ENCODE assay signal across 8 cellular contexts in genomic region chr9:121075251-121076036, GRCh38. TPM values are rescaled to one million over a fixed set of nuclear protein-coding genes. Genes with fewer than 3 reads are reported as not detected.
DNase-seq lines count a peak whose midpoint lies in the region; ATAC-seq, FAIRE-seq and TF ChIP-seq lines count a peak whose summit lies in the region.

No MANE protein-coding gene starts in this region.

- no peaks in the 10 kb centered on the region for H3K9me3 ChIP-seq in CD4-positive, alpha-beta T cell (ENCODE audit: control insufficient read depth, low read length)
- no peaks in the 10 kb centered on the region for H3K9me3 ChIP-seq in esophagus (ENCODE audit: control insufficient read depth in 2 of 2, insufficient read depth in 1 of 2, low read depth in 1 of 2, low read length in 1 of 2)
- H3K9me3 ChIP-seq in pancreas, result no peaks in the 10 kb centered on the region

- H3K9me3 Mint-ChIP-seq in CD4-positive, alpha-beta T cell, result no peaks in the 10 kb centered on the region
- no peaks in the 10 kb centered on the region for H3K9me3 Mint-ChIP-seq in T-helper 1 cell treated with Interleukin-12 subunit alpha and Interleukin-12 subunit beta and Interleukin-4 antibody, amounts not matched to agents 30 μg/mL and 1 μg/mL, for 36 hours

- peak in 7 of 10 experiments; percentile 5 to 41 (median 9) for DNase-seq in CD4-positive, alpha-beta T cell
- no peak for DNase-seq in pancreas

- POLR2A ChIA-PET in CD4-positive, alpha-beta T cell (lab: Charles Lee), result interaction anchor here (0.9 to 1.3 kb wide), 4 partner anchors 16 to 282 kb away, joined by 3 to 7 read pairs (median 5); partner anchors contain the start of genes FBXW2 and PHF19

- WGBS in esophagus, 2 donors, result 5 to 6% methylated on average over 19 of the region's 19 CpGs
- 5 to 6% methylated on average over 19 of the region's 19 CpGs for WGBS in pancreas, 2 donors

- peak overlapping the region; percentile 81 for H3K27ac ChIP-seq in CD4-positive, alpha-beta T cell (ENCODE audit: low read depth, low read length)
- H3K27ac ChIP-seq in esophagus (ENCODE audit: low read depth in 2 of 2, low read length in 1 of 2) (peak overlapping the region; percentile 83 to 95), pancreas (peak overlapping the region; percentile 67 to 85 (median 82))

- H3K27me3 Mint-ChIP-seq in CD4-positive, alpha-beta T cell, result no peaks in the 10 kb centered on the region
- no peaks in the 10 kb centered on the region for H3K27me3 Mint-ChIP-seq in T-helper 1 cell treated with Interleukin-12 subunit alpha and Interleukin-12 subunit beta and Interleukin-4 antibody, amounts not matched to agents 30 μg/mL and 1 μg/mL, for 36 hours (ENCODE audit: low read depth)

- peak overlapping the region; percentile 98 for H3K27ac Mint-ChIP-seq in CD4-positive, alpha-beta T cell
- H3K27ac Mint-ChIP-seq in T-helper 1 cell treated with Interleukin-12 subunit alpha and Interleukin-12 subunit beta and Interleukin-4 antibody, amounts not matched to agents 30 μg/mL and 1 μg/mL, for 36 hours, result peak overlapping the region; percentile 86

- peaks cover 0 to 5% of the 10 kb centered on the region in 2 donors for H3K4me1 ChIP-seq in esophagus (ENCODE audit: control insufficient read depth in 2 of 2, insufficient read depth in 2 of 2, low read length in 1 of 2)
- H3K4me1 ChIP-seq in pancreas, result peaks cover 4 to 11% (median 4%) of the 10 kb centered on the region in 3 donors

- H3K27me3 ChIP-seq in CD4-positive, alpha-beta T cell (ENCODE audit: control insufficient read depth, insufficient read depth, low read length), result no peaks in the 10 kb centered on the region
- H3K27me3 ChIP-seq in esophagus (ENCODE audit: control insufficient read depth in 1 of 2, insufficient read depth in 2 of 2, low read length in 2 of 2) (no peaks in the 10 kb centered on the region), pancreas (no peaks in the 10 kb centered on the region)

- H3K4me3 ChIP-seq in esophagus (ENCODE audit: low read depth in 1 of 2, low read length in 2 of 2) (peak overlapping the region; percentile 76 to 94), pancreas (peak overlapping the region; percentile 50 to 85 (median 66))

- TF ChIP-seq CTCF in CD4-positive, alpha-beta T cell (IDR thresholded peaks at IDR 0.05), result peak; percentile 31
- TF ChIP-seq CTCF in pancreas (IDR thresholded peaks at IDR 0.05), result no peak

- H3K4me1 Mint-ChIP-seq in CD4-positive, alpha-beta T cell (ENCODE audit: low read depth), result peaks cover 54% of the 10 kb centered on the region
- peaks cover 46% of the 10 kb centered on the region for H3K4me1 Mint-ChIP-seq in T-helper 1 cell treated with Interleukin-12 subunit alpha and Interleukin-12 subunit beta and Interleukin-4 antibody, amounts not matched to agents 30 μg/mL and 1 μg/mL, for 36 hours (ENCODE audit: low read depth)

- H3K36me3 Mint-ChIP-seq in CD4-positive, alpha-beta T cell (ENCODE audit: low read depth), result peaks cover 22% of the 10 kb centered on the region
- H3K36me3 Mint-ChIP-seq in T-helper 1 cell treated with Interleukin-12 subunit alpha and Interleukin-12 subunit beta and Interleukin-4 antibody, amounts not matched to agents 30 μg/mL and 1 μg/mL, for 36 hours (ENCODE audit: low read depth), result peaks cover 6% of the 10 kb centered on the region

- peak overlapping the region; percentile 89 for H3K4me3 Mint-ChIP-seq in CD4-positive, alpha-beta T cell
- peak overlapping the region; percentile 100 for H3K4me3 Mint-ChIP-seq in T-helper 1 cell treated with Interleukin-12 subunit alpha and Interleukin-12 subunit beta and Interleukin-4 antibody, amounts not matched to agents 30 μg/mL and 1 μg/mL, for 36 hours

- peak; percentile 20 for ATAC-seq in CD4-positive, alpha-beta T cell (ENCODE audit: poor library complexity)
- ATAC-seq in GM18907 (IDR thresholded peaks at IDR 0.05; ENCODE audit: unreplicated experiment) (peak; percentile 11), HG03354 (IDR thresholded peaks at IDR 0.05; ENCODE audit: poor library complexity, severe bottlenecking, unreplicated experiment) (peak; percentile 7), pancreas (peak in 2 of 4 donors; percentile 1), esophagus mucosa (no peak), GM19467 (IDR thresholded peaks at IDR 0.05; ENCODE audit: unreplicated experiment) (no peak)

- CTCF ChIA-PET in CD4-positive, alpha-beta T cell (lab: Charles Lee), result interaction anchor here (0.9 kb wide), 1 partner anchor 320 kb away, joined by 3 read pairs; no protein-coding TSS in a partner anchor

- intact Hi-C loops in CD4-positive, alpha-beta T cell (cut with DNase I, micrococcal nuclease), result loop anchor here (1.0 to 5.0 kb wide), 5 partner anchors 42 to 319 kb away; no protein-coding TSS in a partner anchor
- intact Hi-C loops in pancreas (cut with DNase I), result no loop called here

- peaks cover 0 to 2% of the 10 kb centered on the region in 2 donors for H3K36me3 ChIP-seq in esophagus (ENCODE audit: control insufficient read depth in 2 of 2, insufficient read depth in 2 of 2, low read length in 1 of 2)
- H3K36me3 ChIP-seq in pancreas, result no peaks in the 10 kb centered on the region

- FAIRE-seq in pancreas (lab: Jason Lieb, UNC), result no peak

RNA-seq across cellular contexts. Expression of gene CNTRL, which starts 0.7 kb away (rescaled TPM):
- total RNA-seq in CD4-positive, alpha-beta T cell, result 10 to 100 TPM; 35.1 to 38.1 TPM
- polyA plus RNA-seq in esophagus (1 to 10 TPM; 4.0 to 5.5 TPM), pancreas (1 to 10 TPM; 5.0 to 7.7 TPM)
- total RNA-seq in pancreas (10 to 100 TPM in 1 of 6 donors, 1 to 10 TPM in 5; 5.5 to 12.1 (median 6.5) TPM), esophagus mucosa (7.2 TPM)

RNA-seq across cellular contexts. Expression of gene C5, which starts 25.4 kb away (rescaled TPM):
- total RNA-seq in CD4-positive, alpha-beta T cell, result 1 to 10 TPM in 1 of 2 experiments, under 1 TPM in 1; 0.89 to 1.3 TPM
- 1 to 10 TPM; 1.0 to 1.7 TPM for polyA plus RNA-seq in esophagus
- 10 to 100 TPM; 12.7 to 29.9 (median 16.3) TPM for total RNA-seq in pancreas
- polyA plus RNA-seq in pancreas, result 1 to 10 TPM; 5.2 to 6.5 TPM
- total RNA-seq in esophagus mucosa, result 3.1 TPM

Comparison
In these comparisons a context has a peak if more than half of its experiments do, and no peak if none do; other contexts are left out.
1. ATAC-seq: peak in CD4-positive, alpha-beta T cell (single experiment), GM18907 (single experiment) and HG03354 (single experiment); none in esophagus mucosa (single experiment) and GM19467 (single experiment).
2. DNase-seq: peak in CD4-positive, alpha-beta T cell (7 of 10); none in pancreas (0 of 6).
3. intact Hi-C loops: an anchor here in CD4-positive, alpha-beta T cell (1.0 to 5.0 kb wide); none called in pancreas.
4. Peak in every context shown above with its lines, with median percentiles within 50 percentile points of each other: H3K27ac ChIP-seq.